Comparison of ENCODE assay signal across 9 cellular contexts in the genomic region with DNA sequence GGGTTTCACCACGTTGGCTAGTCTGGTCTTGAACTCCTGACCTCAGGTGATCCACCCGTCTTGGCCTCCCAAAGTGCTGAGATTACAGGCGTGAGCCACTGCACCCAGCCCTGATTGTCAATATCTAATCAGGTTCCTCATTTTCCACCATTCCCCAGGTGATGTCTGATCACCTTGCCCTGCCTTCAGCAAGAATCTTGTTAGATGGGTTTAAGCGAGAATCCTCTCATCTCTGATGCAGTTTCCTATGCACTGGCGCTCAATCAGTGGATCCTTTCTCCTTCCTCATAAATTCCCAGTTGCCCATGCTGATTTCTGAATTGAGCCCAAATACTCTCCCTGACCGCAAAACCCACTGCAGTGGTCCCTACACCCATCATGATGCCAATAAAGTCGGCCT. TPM values are rescaled to one million over a fixed set of nuclear protein-coding genes. Genes with fewer than 3 reads are reported as not detected.
DNase-seq lines count a peak whose midpoint lies in the region; ATAC-seq and TF ChIP-seq lines count a peak whose summit lies in the region.
"Had no signal": no experiment of that assay in that cellular context is flagged by ENCODE, and none has a peak within 500 bp of the region (broad histone marks: within the 10 kb centered on the region; RNA-seq: fewer than 3 reads in every experiment).

No MANE protein-coding gene starts in this region.

- H3K27ac ChIP-seq in temporal lobe (ENCODE audit: low read depth, low read length), result peak overlapping the region; percentile 30

- H3K36me3 Mint-ChIP-seq in activated CD8-positive, alpha-beta memory T cell treated with anti-CD3 and anti-CD28 coated beads, Interleukin-2, amount 10 ng/mL, durations not matched to agents 7 days and 5 days, result peaks cover 2% of the 10 kb centered on the region

- no peaks in the 10 kb centered on the region for H3K9me3 ChIP-seq in adipocyte (ENCODE audit: control insufficient read depth, low read length)

- TF ChIP-seq CTCF in kidney epithelial cell (IDR thresholded peaks at IDR 0.05; ENCODE audit: insufficient read depth, low read length, poor library complexity, severe bottlenecking), result no peak

- CTCF ChIA-PET in activated CD8-positive, alpha-beta memory T cell treated with anti-CD3 and anti-CD28 coated beads, Interleukin-2, amount 10 ng/mL, durations not matched to agents 7 days and 5 days (lab: Charles Lee), result interaction anchor here (0.6 to 2.7 kb wide), 9 partner anchors 11 to 378 kb away, joined by 3 to 13 read pairs (median 3); a partner anchor contains a TSS

- H3K27ac Mint-ChIP-seq in activated CD8-positive, alpha-beta memory T cell treated with anti-CD3 and anti-CD28 coated beads, Interleukin-2, amount 10 ng/mL, durations not matched to agents 7 days and 5 days, result peak overlapping the region; percentile 77

- no peak for ATAC-seq in activated CD8-positive, alpha-beta memory T cell treated with anti-CD3 and anti-CD28 coated beads, Interleukin-2, amount 10 ng/mL, durations not matched to agents 7 days and 5 days

- peak overlapping the region; percentile 98 for H3K9ac ChIP-seq in adipocyte (ENCODE audit: low read length)

- peak overlapping the region; percentile 73 for H3K4me3 Mint-ChIP-seq in activated CD8-positive, alpha-beta memory T cell treated with anti-CD3 and anti-CD28 coated beads, Interleukin-2, amount 10 ng/mL, durations not matched to agents 7 days and 5 days

- no peaks in the 10 kb centered on the region for H3K27me3 Mint-ChIP-seq in activated CD8-positive, alpha-beta memory T cell treated with anti-CD3 and anti-CD28 coated beads, Interleukin-2, amount 10 ng/mL, durations not matched to agents 7 days and 5 days

- H3K4me1 ChIP-seq in adipocyte (ENCODE audit: control insufficient read depth, insufficient read depth, low read length), result peaks cover 15% of the 10 kb centered on the region

- peaks cover 7% of the 10 kb centered on the region for H3K36me3 ChIP-seq in adipocyte (ENCODE audit: control insufficient read depth, insufficient read depth, low read length, severe bottlenecking)
- no peaks in the 10 kb centered on the region for H3K36me3 ChIP-seq in kidney epithelial cell (ENCODE audit: control insufficient read depth, insufficient read depth, low read length)

- peaks cover 28% of the 10 kb centered on the region for H3K4me1 Mint-ChIP-seq in activated CD8-positive, alpha-beta memory T cell treated with anti-CD3 and anti-CD28 coated beads, Interleukin-2, amount 10 ng/mL, durations not matched to agents 7 days and 5 days

- no peak for DNase-seq in activated CD8-positive, alpha-beta memory T cell treated with anti-CD3 and anti-CD28 coated beads, Interleukin-2, amount 10 ng/mL, durations not matched to agents 7 days and 5 days
- DNase-seq in activated CD8-positive, alpha-beta memory T cell treated with anti-CD3 and anti-CD28 coated beads, Interleukin-2, amount 50 U/mL, for 48 hours, result no peak
- DNase-seq in adipocyte (ENCODE audit: low read depth) (no peak), kidney epithelial cell (ENCODE audit: low read depth) (no peak), NCI-H1105 treated with DMSO at 0.1 percent for 48 hours (lab: John Stamatoyannopoulos, UW) (no peak), GOT3 (lab: John Stamatoyannopoulos, UW) (no peak), NAMALWA (ENCODE audit: low spot score) (no peak)

- peak overlapping the region; percentile 87 for H3K4me3 ChIP-seq in adipocyte (ENCODE audit: low read length)
- H3K4me3 ChIP-seq in kidney epithelial cell (ENCODE audit: low read depth, low read length), result peak overlapping the region; percentile 70

- H3K9me3 Mint-ChIP-seq in activated CD8-positive, alpha-beta memory T cell treated with anti-CD3 and anti-CD28 coated beads, Interleukin-2, amount 10 ng/mL, durations not matched to agents 7 days and 5 days (ENCODE audit: low read depth), result no peaks in the 10 kb centered on the region

- H3K27me3 ChIP-seq in adipocyte (replicated peaks; ENCODE audit: control insufficient read depth, insufficient read depth, low read length), result no peaks in the 10 kb centered on the region
- H3K27me3 ChIP-seq in kidney epithelial cell (ENCODE audit: control insufficient read depth, insufficient read depth, low read length), result no peaks in the 10 kb centered on the region

RNA-seq across cellular contexts. Expression of a gene that starts 0.7 kb away (rescaled TPM):
- 10 to 100 TPM; 56.3 to 62.4 TPM for total RNA-seq in activated CD8-positive, alpha-beta memory T cell treated with anti-CD3 and anti-CD28 coated beads, Interleukin-2, amount 10 ng/mL, durations not matched to agents 7 days and 5 days
- total RNA-seq in kidney epithelial cell, result 57.7 and 59.6 TPM in 2 replicates
- total RNA-seq in temporal lobe, result 46.5 TPM

RNA-seq across cellular contexts. Expression of a gene that starts 14.7 kb away (rescaled TPM):
- total RNA-seq in activated CD8-positive, alpha-beta memory T cell treated with anti-CD3 and anti-CD28 coated beads, Interleukin-2, amount 10 ng/mL, durations not matched to agents 7 days and 5 days, result 100 to 1,000 TPM; 145 to 155 TPM
- total RNA-seq in kidney epithelial cell (131 and 133 TPM in 2 replicates), temporal lobe (31.2 TPM)

RNA-seq across cellular contexts. Expression of a gene that starts 59.9 kb away (rescaled TPM):
- under 1 TPM; 0.12 to 0.38 TPM for total RNA-seq in activated CD8-positive, alpha-beta memory T cell treated with anti-CD3 and anti-CD28 coated beads, Interleukin-2, amount 10 ng/mL, durations not matched to agents 7 days and 5 days
- total RNA-seq in kidney epithelial cell (1.6 and 1.8 TPM in 2 replicates), temporal lobe (2.7 TPM)
- total RNA-seq: HT1080 had no signal
